In the genomic region with DNA sequence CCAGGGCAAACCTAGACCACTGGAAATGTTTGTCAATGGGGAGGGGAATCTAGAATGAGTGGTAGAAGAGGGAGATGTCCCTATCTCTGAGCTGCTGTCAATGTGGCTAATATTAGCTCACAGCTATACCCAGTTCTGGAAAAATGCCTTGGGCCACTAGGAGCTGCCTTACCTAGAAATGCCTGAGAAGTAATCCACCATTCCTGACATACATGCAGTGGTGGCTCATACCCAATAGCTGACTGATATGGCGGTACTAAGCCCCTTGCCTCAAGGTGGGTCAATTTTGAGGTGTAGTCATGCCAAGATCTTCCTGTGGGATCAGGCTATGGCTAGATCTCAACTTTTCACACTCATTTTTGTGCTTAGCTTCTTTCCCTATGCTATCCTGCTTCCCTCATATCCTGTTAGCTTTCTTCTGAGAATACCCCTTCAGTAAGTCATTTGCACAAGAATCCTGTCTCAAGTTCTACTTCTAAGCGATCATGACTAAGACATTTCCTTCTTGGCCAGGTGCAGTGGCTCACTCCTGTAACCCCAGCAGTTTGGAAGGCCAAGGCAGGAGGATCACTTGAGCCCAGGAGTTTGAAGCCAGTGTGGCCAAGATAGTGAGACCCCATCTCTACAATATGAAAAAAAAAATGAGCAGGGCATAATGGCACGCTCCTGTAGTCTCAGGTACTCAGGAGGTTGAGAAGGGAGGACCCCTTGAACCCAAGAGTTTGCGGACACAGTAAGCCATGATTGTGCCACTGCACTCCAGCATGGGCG, we compare ENCODE assay signal across 29 cellular contexts.
"Had no signal": no experiment of that assay in that cellular context is flagged by ENCODE, and none has a peak within 500 bp of the region (broad histone marks: within the 10 kb centered on the region; RNA-seq: fewer than 3 reads in every experiment).

No MANE protein-coding gene starts in this region.

- H3K36me3 ChIP-seq: adrenal gland, ascending aorta, breast epithelium had no signal

- H3K27me3 ChIP-seq: adrenal gland, ascending aorta, breast epithelium, dorsolateral prefrontal cortex had no signal

- ATAC-seq: activated CD8-positive, alpha-beta T cell treated with anti-CD3 and anti-CD28 coated beads for 36 hours; activated naive CD8-positive, alpha-beta T cell treated with anti-CD3 and anti-CD28 coated beads, Interleukin-2, amount 50 U/mL, for 24 hours; activated T-cell treated with anti-CD3 and anti-CD28 coated beads, Interleukin-2, amount 50 U/mL, for 4 hours; esophagus mucosa had no signal

- H3K4me3 Mint-ChIP-seq: activated CD4-positive, alpha-beta T cell treated with anti-CD3 and anti-CD28 coated beads, Interleukin-2, amount 10 ng/mL, durations not matched to agents 7 days and 5 days; activated CD8-positive, alpha-beta T cell treated with anti-CD3 and anti-CD28 coated beads for 36 hours; activated naive CD4-positive, alpha-beta T cell treated with anti-CD3 and anti-CD28 coated beads for 36 hours; activated naive CD4-positive, alpha-beta T cell treated with anti-CD3 and anti-CD28 coated beads, Interleukin-2, amount 50 U/mL, for 24 hours; activated naive CD8-positive, alpha-beta T cell treated with anti-CD3 and anti-CD28 coated beads for 36 hours; activated naive CD8-positive, alpha-beta T cell treated with anti-CD3 and anti-CD28 coated beads, Interleukin-2, amount 50 U/mL, for 24 hours; activated T-cell treated with anti-CD3 and anti-CD28 coated beads, Interleukin-2, amount 50 U/mL, for 4 hours; activated T-helper 1 cell treated with anti-CD3 and anti-CD28 coated beads, Interleukin-12 subunit alpha, Interleukin-12 subunit beta, Interleukin-2, Interleukin-4 antibody, amounts not matched to agents 30 ng/mL and 10 ng/mL and 1 ng/mL, durations not matched to agents 14 hours and 24 hours and 36 hours; brain; central memory CD8-positive, alpha-beta T cell; dendritic cell treated with granulocyte-macrophage colony-stimulating factor and Interleukin-4, amounts not matched to agents 40 ng/mL and 50 ng/mL, for 4 days; endodermal cell had no signal

- H3K4me3 ChIP-seq: adrenal gland, ascending aorta, breast epithelium, coronary artery, dorsolateral prefrontal cortex had no signal

- H3K4me1 Mint-ChIP-seq: activated CD4-positive, alpha-beta T cell treated with anti-CD3 and anti-CD28 coated beads, Interleukin-2, amount 10 ng/mL, durations not matched to agents 7 days and 5 days; activated naive CD4-positive, alpha-beta T cell treated with anti-CD3 and anti-CD28 coated beads, Interleukin-2, amount 50 U/mL, for 24 hours; activated naive CD8-positive, alpha-beta T cell treated with anti-CD3 and anti-CD28 coated beads for 36 hours; activated naive CD8-positive, alpha-beta T cell treated with anti-CD3 and anti-CD28 coated beads, Interleukin-2, amount 50 U/mL, for 24 hours; brain; central memory CD8-positive, alpha-beta T cell; endodermal cell had no signal

- FAIRE-seq: frontal cortex had no signal

- H3K36me3 Mint-ChIP-seq: brain had no signal

- H3K27me3 Mint-ChIP-seq: activated CD8-positive, alpha-beta T cell treated with anti-CD3 and anti-CD28 coated beads for 36 hours; activated naive CD8-positive, alpha-beta T cell treated with anti-CD3 and anti-CD28 coated beads for 36 hours; dendritic cell treated with granulocyte-macrophage colony-stimulating factor and Interleukin-4, amounts not matched to agents 40 ng/mL and 50 ng/mL, for 4 days had no signal

- H3K9me3 Mint-ChIP-seq: endodermal cell had no signal

- DNase-seq: activated CD4-positive, alpha-beta T cell treated with anti-CD3 and anti-CD28 coated beads for 1 hour; activated CD4-positive, alpha-beta T cell treated with anti-CD3 and anti-CD28 coated beads for 4 hours; activated CD4-positive, alpha-beta T cell treated with anti-CD3 and anti-CD28 coated beads, Interleukin-2, amount 10 ng/mL, durations not matched to agents 7 days and 5 days; activated CD4-positive, alpha-beta T cell treated with anti-CD3 and anti-CD28 coated beads, Interleukin-2, amount 50 U/mL, for 48 hours; activated CD8-positive, alpha-beta memory T cell treated with anti-CD3 and anti-CD28 coated beads for 24 hours; activated CD8-positive, alpha-beta T cell treated with anti-CD3 and anti-CD28 coated beads for 36 hours; activated effector memory CD4-positive, alpha-beta T cell treated with anti-CD3 and anti-CD28 coated beads, Interleukin-2, amount 50 U/mL, for 16 hours; activated naive CD4-positive, alpha-beta T cell treated with anti-CD3 and anti-CD28 coated beads for 36 hours; activated naive CD8-positive, alpha-beta T cell treated with anti-CD3 and anti-CD28 coated beads for 36 hours; activated naive CD8-positive, alpha-beta T cell treated with anti-CD3 and anti-CD28 coated beads, Interleukin-2, amount 50 U/mL, for 24 hours; activated T-cell treated with anti-CD3 and anti-CD28 coated beads, Interleukin-2, amount 50 U/mL, for 4 hours; adrenal gland; dorsolateral prefrontal cortex; effector memory CD4-positive, alpha-beta T cell; endodermal cell; foreskin fibroblast; head of caudate nucleus; T-helper 2 cell had no signal

- H3K27ac Mint-ChIP-seq: activated CD4-positive, alpha-beta T cell treated with anti-CD3 and anti-CD28 coated beads, Interleukin-2, amount 10 ng/mL, durations not matched to agents 7 days and 5 days; activated CD8-positive, alpha-beta T cell treated with anti-CD3 and anti-CD28 coated beads for 36 hours; activated naive CD4-positive, alpha-beta T cell treated with anti-CD3 and anti-CD28 coated beads for 36 hours; activated naive CD4-positive, alpha-beta T cell treated with anti-CD3 and anti-CD28 coated beads, Interleukin-2, amount 50 U/mL, for 24 hours; activated naive CD8-positive, alpha-beta T cell treated with anti-CD3 and anti-CD28 coated beads for 36 hours; activated naive CD8-positive, alpha-beta T cell treated with anti-CD3 and anti-CD28 coated beads, Interleukin-2, amount 50 U/mL, for 24 hours; activated T-helper 1 cell treated with anti-CD3 and anti-CD28 coated beads, Interleukin-12 subunit alpha, Interleukin-12 subunit beta, Interleukin-2, Interleukin-4 antibody, amounts not matched to agents 30 ng/mL and 10 ng/mL and 1 ng/mL, durations not matched to agents 14 hours and 24 hours and 36 hours; activated T-helper 2 cell treated with anti-CD3 and anti-CD28 coated beads, Interferon-gamma antibody, Interleukin-2, Interleukin-4, amounts not matched to agents 10 μg/mL and 5 μg/mL and 100 μg/mL, durations not matched to agents 14 hours and 24 hours and 36 hours; brain; dendritic cell treated with granulocyte-macrophage colony-stimulating factor and Interleukin-4, amounts not matched to agents 40 ng/mL and 50 ng/mL, for 4 days; endodermal cell had no signal
